ENCODE assay signal across 17 cellular contexts in genomic region chr3:123546133-123546755, GRCh38. TPM values are rescaled to one million over a fixed set of nuclear protein-coding genes. Genes with fewer than 3 reads are reported as not detected.
DNase-seq lines count a peak whose midpoint lies in the region; TF ChIP-seq lines count a peak whose summit lies in the region.
"Had no signal": no experiment of that assay in that cellular context is flagged by ENCODE, and none has a peak within 500 bp of the region (broad histone marks: within the 10 kb centered on the region; RNA-seq: fewer than 3 reads in every experiment).

No MANE protein-coding gene starts in this region.

- H3K9me3 ChIP-seq in MG63 = no peaks in the 10 kb centered on the region
- H3K9me3 ChIP-seq: pancreas, upper lobe of left lung had no signal

- H3K27me3 Mint-ChIP-seq in chondrocyte (ENCODE audit: low read depth) = no peaks in the 10 kb centered on the region
- H3K27me3 Mint-ChIP-seq: activated CD4-positive, alpha-beta T cell treated with anti-CD3 and anti-CD28 coated beads, Interleukin-2, amount 10 ng/mL, durations not matched to agents 24 days and 14 days; activated T-helper 17 cell treated with anti-CD3 and anti-CD28 coated beads, Interleukin-2, amount 50 U/mL, for 72 hours had no signal

- CTCF ChIA-PET in HEK293T (lab: Yijun Ruan, JAX) = interaction anchor here (0.6 kb wide), 1 partner anchor 14 kb away, joined by 3 read pairs; no protein-coding TSS in a partner anchor

- peaks cover 37% of the 10 kb centered on the region for H3K4me1 Mint-ChIP-seq in chondrocyte (ENCODE audit: low read depth)
- H3K4me1 Mint-ChIP-seq: activated CD4-positive, alpha-beta T cell treated with anti-CD3 and anti-CD28 coated beads, Interleukin-2, amount 10 ng/mL, durations not matched to agents 24 days and 14 days had no signal

- peaks cover 11% of the 10 kb centered on the region for H3K36me3 Mint-ChIP-seq in chondrocyte (ENCODE audit: low read depth)

- DNase-seq in AG08395 (ENCODE audit: low spot score) (peak; percentile 39), MG63 (peak; percentile 44), chondrocyte (ENCODE audit: low spot score) (no peak), left kidney (ENCODE audit: low read depth, low spot score) (peak; percentile 20), GM10266 (ENCODE audit: extremely low spot score) (no peak), NCI-H128 (lab: John Stamatoyannopoulos, UW; ENCODE audit: unreplicated experiment) (no peak), HEK293T (ENCODE audit: extremely low spot score) (no peak)
- DNase-seq in activated CD4-positive, alpha-beta T cell treated with anti-CD3 and anti-CD28 coated beads, Interleukin-2, amount 50 U/mL, for 4 hours = no peak
- DNase-seq: activated CD4-positive, alpha-beta T cell treated with anti-CD3 and anti-CD28 coated beads, Interleukin-2, amount 10 ng/mL, durations not matched to agents 24 days and 14 days; DMS79; NCI-H1436; pancreas; upper lobe of left lung had no signal

- H3K4me3 ChIP-seq in MG63 = no peak overlapping the region
- H3K4me3 ChIP-seq: cardiac muscle cell, K562, pancreas, upper lobe of left lung had no signal

- no peak overlapping the region for H3K4me3 Mint-ChIP-seq in chondrocyte (ENCODE audit: unreplicated experiment)
- H3K4me3 Mint-ChIP-seq: activated CD4-positive, alpha-beta T cell treated with anti-CD3 and anti-CD28 coated beads, Interleukin-2, amount 10 ng/mL, durations not matched to agents 24 days and 14 days; activated T-helper 17 cell treated with anti-CD3 and anti-CD28 coated beads, Interleukin-2, amount 50 U/mL, for 72 hours; T-helper 2 cell treated with Interferon-gamma antibody and Interleukin-4, amounts not matched to agents 5 μg/mL and 100 μg/mL, for 36 hours had no signal

- H3K36me3 ChIP-seq in MG63 = peaks cover 10% of the 10 kb centered on the region; the same call in 1 of the 2 replicates
- H3K36me3 ChIP-seq: cardiac muscle cell, pancreas had no signal

- no peaks in the 10 kb centered on the region for H3K9me3 Mint-ChIP-seq in chondrocyte (ENCODE audit: low read depth)
- H3K9me3 Mint-ChIP-seq: activated CD4-positive, alpha-beta T cell treated with anti-CD3 and anti-CD28 coated beads, Interleukin-2, amount 10 ng/mL, durations not matched to agents 24 days and 14 days; activated T-helper 17 cell treated with anti-CD3 and anti-CD28 coated beads, Interleukin-2, amount 50 U/mL, for 72 hours; T-helper 2 cell treated with Interferon-gamma antibody and Interleukin-4, amounts not matched to agents 5 μg/mL and 100 μg/mL, for 36 hours had no signal

- POLR2A ChIA-PET in HEK293T (lab: Yijun Ruan, JAX) = no interaction called here

- H3K27me3 ChIP-seq in MG63 = no peaks in the 10 kb centered on the region
- H3K27me3 ChIP-seq: cardiac muscle cell, pancreas, upper lobe of left lung had no signal

- TF ChIP-seq CTCF in chondrocyte (IDR thresholded peaks at IDR 0.05) (no peak), GM10266 (IDR thresholded peaks at IDR 0.05; ENCODE audit: control insufficient read depth, insufficient read depth, low read depth, missing control alignments) (no peak)

- peak overlapping the region; percentile 19 for H3K27ac Mint-ChIP-seq in chondrocyte (ENCODE audit: unreplicated experiment)
- H3K27ac Mint-ChIP-seq: activated CD4-positive, alpha-beta T cell treated with anti-CD3 and anti-CD28 coated beads, Interleukin-2, amount 10 ng/mL, durations not matched to agents 24 days and 14 days; activated T-helper 17 cell treated with anti-CD3 and anti-CD28 coated beads, Interleukin-2, amount 50 U/mL, for 72 hours; T-helper 2 cell treated with Interferon-gamma antibody and Interleukin-4, amounts not matched to agents 5 μg/mL and 100 μg/mL, for 36 hours had no signal

TF ChIP-seq in HEK293T, 16 proteins besides CTCF, POLR2A, EP300 and RAD21:
- TF ChIP-seq ARNT (IDR thresholded peaks at IDR 0.05) = no peak
- no peak for TF ChIP-seq NFRKB (IDR thresholded peaks at IDR 0.05)
- TF ChIP-seq HDGF (IDR thresholded peaks at IDR 0.05; ENCODE audit: borderline replicate concordance) = no peak
- no peak for TF ChIP-seq FOXM1 (IDR thresholded peaks at IDR 0.05; ENCODE audit: borderline replicate concordance)
- TF ChIP-seq ZNF384 (IDR thresholded peaks at IDR 0.05) = no peak
- TF ChIP-seq SUZ12 (IDR thresholded peaks at IDR 0.05) = no peak
- no peak for TF ChIP-seq L3MBTL2 (conservative IDR thresholded peaks at IDR 0.05)
- TF ChIP-seq BHLHE40 (IDR thresholded peaks at IDR 0.05; ENCODE audit: borderline replicate concordance) = no peak
- TF ChIP-seq TARDBP (IDR thresholded peaks at IDR 0.05) = no peak
- no peak for TF ChIP-seq SP1 (IDR thresholded peaks at IDR 0.05)
- no peak for TF ChIP-seq FOXK2 (IDR thresholded peaks at IDR 0.05)
- no peak for TF ChIP-seq ELF4 (IDR thresholded peaks at IDR 0.05)
- no peak for TF ChIP-seq FOXA1 (IDR thresholded peaks at IDR 0.05)
- TF ChIP-seq CTBP1 (IDR thresholded peaks at IDR 0.05; ENCODE audit: borderline replicate concordance) = no peak

RNA-seq across cellular contexts. Expression of gene HACD2, which starts 38.6 kb away (rescaled TPM):
- 17.1 and 26.8 TPM in 2 replicates for total RNA-seq in MG63 (2014; rRNA removed; shearing (Covaris generic); ENCODE audit: low replicate concordance)
- total RNA-seq in chondrocyte = 78.4 to 106 TPM (median 79.0 TPM) in 3 replicates

Comparison
In these comparisons a context has a peak if more than half of its experiments do, and no peak if none do; other contexts are left out.
1. DNase-seq: peak in AG08395 (single experiment), MG63 (single experiment) and left kidney (single experiment); none in chondrocyte (single experiment), GM10266 (single experiment), NCI-H128 (single experiment), activated CD4-positive, alpha-beta T cell treated with anti-CD3 and anti-CD28 coated beads, Interleukin-2, amount 50 U/mL, for 4 hours (0 of 2) and HEK293T (single experiment).